ENCODE assay signal across 10 cellular contexts in genomic region chr19:35168261-35168660, GRCh38. TPM values are rescaled to one million over a fixed set of nuclear protein-coding genes. Genes with fewer than 3 reads are reported as not detected.
DNase-seq lines count a peak whose midpoint lies in the region; ATAC-seq and TF ChIP-seq lines count a peak whose summit lies in the region.
"Had no signal": no experiment of that assay in that cellular context is flagged by ENCODE, and none has a peak within 500 bp of the region (broad histone marks: within the 10 kb centered on the region; RNA-seq: fewer than 3 reads in every experiment).

No MANE protein-coding gene starts in this region.

- H3K27ac Mint-ChIP-seq in activated CD4-positive, alpha-beta T cell treated with anti-CD3 and anti-CD28 coated beads for 36 hours = peak overlapping the region; percentile 78

- 69 to 78% methylated on average over 3 of the region's 3 CpGs for WGBS in sigmoid colon, 2 donors

- no peak overlapping the region for H3K27ac ChIP-seq in sigmoid colon

- intact Hi-C loops in activated CD4-positive, alpha-beta T cell treated with anti-CD3 and anti-CD28 coated beads for 36 hours (cut with DNase I, micrococcal nuclease) = no loop called here
- intact Hi-C loops in sigmoid colon (cut with DNase I) = no loop called here

- H3K4me3 ChIP-seq in astrocyte of the cerebellum (ENCODE audit: low read depth, low read length) (no peak overlapping the region), sigmoid colon (no peak overlapping the region)

- H3K4me3 Mint-ChIP-seq in activated CD4-positive, alpha-beta T cell treated with anti-CD3 and anti-CD28 coated beads for 36 hours = no peak overlapping the region

- H3K36me3 Mint-ChIP-seq in activated CD4-positive, alpha-beta T cell treated with anti-CD3 and anti-CD28 coated beads for 36 hours (ENCODE audit: low read depth) = peaks cover 82% of the 10 kb centered on the region

- peaks cover 27% of the 10 kb centered on the region for H3K9me3 Mint-ChIP-seq in activated CD4-positive, alpha-beta T cell treated with anti-CD3 and anti-CD28 coated beads for 36 hours (ENCODE audit: low read depth)

- peaks cover 6 to 12% (median 11%) of the 10 kb centered on the region in 4 donors for H3K9me3 ChIP-seq in sigmoid colon

- CTCF ChIA-PET in activated CD4-positive, alpha-beta T cell treated with anti-CD3 and anti-CD28 coated beads for 36 hours (lab: Charles Lee) = interaction anchor here (0.7 to 1.1 kb wide), 3 partner anchors 22 to 314 kb away, joined by 3 read pairs; no protein-coding TSS in a partner anchor

- ATAC-seq in activated CD4-positive, alpha-beta T cell treated with anti-CD3 and anti-CD28 coated beads for 36 hours = no peak
- ATAC-seq in HG03457 (IDR thresholded peaks at IDR 0.05; ENCODE audit: unreplicated experiment) = no peak

- no peak for TF ChIP-seq POLR2A in sigmoid colon (IDR thresholded peaks at IDR 0.05)

- no peaks in the 10 kb centered on the region for H3K27me3 ChIP-seq in sigmoid colon

- H3K27me3 Mint-ChIP-seq in activated CD4-positive, alpha-beta T cell treated with anti-CD3 and anti-CD28 coated beads for 36 hours = no peaks in the 10 kb centered on the region

- DNase-seq in activated CD4-positive, alpha-beta T cell treated with anti-CD3 and anti-CD28 coated beads for 36 hours = no peak
- no peak for DNase-seq in activated CD4-positive, alpha-beta T cell treated with anti-CD3 and anti-CD28 coated beads, Interleukin-2, amount 50 U/mL, for 4 hours
- DNase-seq in NCI-H2029 treated with DMSO at 0.1 percent for 48 hours (lab: John Stamatoyannopoulos, UW) = peak; percentile 60
- no peak for DNase-seq in astrocyte of the cerebellum (ENCODE audit: low read depth)
- peak; percentile 17 for DNase-seq in sigmoid colon
- DNase-seq in midbrain (lab: John Stamatoyannopoulos, UW) = no peak
- no peak for DNase-seq in Kasumi-1 (lab: John Stamatoyannopoulos, UW)
- DNase-seq: NCI-H1092 treated with DMSO at 0.1 percent for 48 hours had no signal

- TF ChIP-seq CTCF in astrocyte of the cerebellum (IDR thresholded peaks at IDR 0.05; ENCODE audit: low read depth, low read length, missing control alignments) (peak; percentile 8), sigmoid colon (IDR thresholded peaks at IDR 0.05) (no peak)

- no peaks in the 10 kb centered on the region for H3K4me1 ChIP-seq in sigmoid colon

- POLR2A ChIA-PET in activated CD4-positive, alpha-beta T cell treated with anti-CD3 and anti-CD28 coated beads for 36 hours (lab: Charles Lee) = interaction anchor here (0.6 kb wide), 1 partner anchor 10 kb away, joined by 8 read pairs; no protein-coding TSS in a partner anchor

- TF ChIP-seq EP300 in sigmoid colon (IDR thresholded peaks at IDR 0.05) = no peak

- in situ Hi-C loops in astrocyte of the cerebellum (cut with HindIII; ENCODE audit: low sequenced_read_pairs) = no loop called here

- peaks cover 0 to 29% (median 10%) of the 10 kb centered on the region in 4 donors for H3K36me3 ChIP-seq in sigmoid colon

- peaks cover 46% of the 10 kb centered on the region for H3K4me1 Mint-ChIP-seq in activated CD4-positive, alpha-beta T cell treated with anti-CD3 and anti-CD28 coated beads for 36 hours

RNA-seq across cellular contexts. Expression of gene FXYD5, which starts 13.7 kb away (rescaled TPM):
- 100 to 1,000 TPM; 261 to 358 TPM for total RNA-seq in activated CD4-positive, alpha-beta T cell treated with anti-CD3 and anti-CD28 coated beads for 36 hours
- total RNA-seq in sigmoid colon = 10 to 100 TPM; 20.1 to 32.4 (median 28.8) TPM
- 100 to 1,000 TPM in 1 of 3 donors, 10 to 100 TPM in 2; 18.5 to 102 (median 27.0) TPM for polyA plus RNA-seq in sigmoid colon

RNA-seq across cellular contexts. Expression of gene FXYD7, which starts 25.2 kb away (rescaled TPM):
- under 1 TPM; 0.41 to 0.46 TPM for total RNA-seq in activated CD4-positive, alpha-beta T cell treated with anti-CD3 and anti-CD28 coated beads for 36 hours
- total RNA-seq in sigmoid colon = 1 to 10 TPM in 1 of 4 donors, not detected in 3; 3.3 TPM
- polyA plus RNA-seq in sigmoid colon = 1 to 10 TPM in 1 of 3 donors, not detected in 2; 1.7 TPM

RNA-seq across cellular contexts. Expression of gene FXYD1, which starts 29.6 kb away (rescaled TPM):
- total RNA-seq in activated CD4-positive, alpha-beta T cell treated with anti-CD3 and anti-CD28 coated beads for 36 hours = 1 to 10 TPM; 1.9 to 2.4 TPM
- total RNA-seq in sigmoid colon = 100 to 1,000 TPM in 1 of 4 donors, 10 to 100 TPM in 3; 39.1 to 107 (median 44.6) TPM
- polyA plus RNA-seq in sigmoid colon = 10 to 100 TPM in 2 of 3 donors, 1 to 10 TPM in 1; 6.0 to 57.7 (median 15.0) TPM

RNA-seq across cellular contexts. Expression of gene LGI4, which starts 33.4 kb away (rescaled TPM):
- total RNA-seq in activated CD4-positive, alpha-beta T cell treated with anti-CD3 and anti-CD28 coated beads for 36 hours = under 1 TPM; 0.66 to 0.67 TPM
- 10 to 100 TPM; 29.0 to 47.1 (median 35.1) TPM for total RNA-seq in sigmoid colon
- 10 to 100 TPM in 1 of 3 donors, 1 to 10 TPM in 2; 4.2 to 35.7 (median 9.0) TPM for polyA plus RNA-seq in sigmoid colon

RNA-seq across cellular contexts. Expression of gene FXYD3, which starts 52.6 kb away (rescaled TPM):
- not detected for total RNA-seq in activated CD4-positive, alpha-beta T cell treated with anti-CD3 and anti-CD28 coated beads for 36 hours
- 10 to 100 TPM in 2 of 4 donors, 1 to 10 TPM in 2; 3.7 to 15.3 (median 8.2) TPM for total RNA-seq in sigmoid colon
- 1,000 to 10,000 TPM; 2,472 to 3,333 (median 2,871) TPM for polyA plus RNA-seq in sigmoid colon
- total RNA-seq: H1 had no signal

Comparison
In these comparisons a context has a peak if more than half of its experiments do, and no peak if none do; other contexts are left out.
1. DNase-seq: peak in NCI-H2029 treated with DMSO at 0.1 percent for 48 hours (single experiment) and sigmoid colon (single experiment); none in activated CD4-positive, alpha-beta T cell treated with anti-CD3 and anti-CD28 coated beads for 36 hours (single experiment), activated CD4-positive, alpha-beta T cell treated with anti-CD3 and anti-CD28 coated beads, Interleukin-2, amount 50 U/mL, for 4 hours (0 of 2), astrocyte of the cerebellum (single experiment), midbrain (single experiment) and Kasumi-1 (0 of 2).
2. RNA of gene FXYD5, which starts 13.7 kb away (total RNA-seq): 261 to 358 TPM in activated CD4-positive, alpha-beta T cell treated with anti-CD3 and anti-CD28 coated beads for 36 hours; 20.1 to 32.4 TPM in sigmoid colon; every median in the first group is over 4 times any median in the second.
3. RNA of gene FXYD1, which starts 29.6 kb away (total RNA-seq): 39.1 to 107 TPM in sigmoid colon; 1.9 to 2.4 TPM in activated CD4-positive, alpha-beta T cell treated with anti-CD3 and anti-CD28 coated beads for 36 hours; every median in the first group is over 10 times any median in the second.